In the genomic region with DNA sequence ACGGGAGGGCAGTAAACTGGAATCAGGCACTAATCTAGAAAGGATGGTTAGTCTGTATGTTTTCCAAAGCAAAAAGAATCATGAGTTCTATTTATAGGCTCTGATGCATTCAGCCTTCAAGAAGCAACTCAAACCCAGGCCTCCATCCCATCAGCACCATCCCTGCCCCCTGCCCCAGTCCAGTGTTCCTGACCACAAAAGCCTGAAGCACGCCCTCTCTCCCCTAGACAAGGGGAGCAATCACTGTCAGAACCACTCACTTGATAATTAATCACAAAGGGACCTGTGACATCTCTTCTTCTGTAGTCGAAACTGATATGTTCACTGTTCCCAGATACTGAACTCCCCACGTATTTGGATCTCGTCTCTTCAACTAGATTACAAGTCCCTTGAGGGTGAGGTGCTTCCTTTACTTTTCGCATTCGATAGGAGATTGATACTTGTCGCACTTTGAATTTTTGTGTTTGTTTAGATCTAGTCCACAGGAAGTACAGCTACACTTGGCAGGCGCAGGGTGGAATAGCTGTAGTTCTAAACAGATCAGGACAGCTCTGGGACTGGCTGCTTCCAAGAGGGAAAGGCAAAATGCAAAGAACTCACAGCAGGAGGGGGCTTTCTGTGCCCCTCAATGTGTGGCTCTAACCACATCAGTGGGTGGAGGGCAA, we compare ENCODE assay signal across 28 cellular contexts. TPM values are rescaled to one million over a fixed set of nuclear protein-coding genes. Genes with fewer than 3 reads are reported as not detected.
DNase-seq lines count a peak whose midpoint lies in the region; ATAC-seq and TF ChIP-seq lines count a peak whose summit lies in the region.
"Had no signal": no experiment of that assay in that cellular context is flagged by ENCODE, and none has a peak within 500 bp of the region (broad histone marks: within the 10 kb centered on the region; RNA-seq: fewer than 3 reads in every experiment).

No MANE protein-coding gene starts in this region.

- no peaks in the 10 kb centered on the region for H3K9me3 ChIP-seq in A673 (ENCODE audit: low read depth, low read length, poor library complexity, severe bottlenecking)
- no peaks in the 10 kb centered on the region for H3K9me3 ChIP-seq in ectodermal cell (ENCODE audit: control insufficient read depth, low read length)
- H3K9me3 ChIP-seq: colonic mucosa, MG63, pancreas, Peyer's patch, testis, vagina had no signal

- no peaks in the 10 kb centered on the region for H3K9me3 Mint-ChIP-seq in GM23338
- H3K9me3 Mint-ChIP-seq in activated CD4-positive, alpha-beta memory T cell treated with anti-CD3 and anti-CD28 coated beads for 36 hours, result no peaks in the 10 kb centered on the region
- H3K9me3 Mint-ChIP-seq: activated CD4-positive, alpha-beta T cell treated with anti-CD3 and anti-CD28 coated beads, Interleukin-2, amount 10 ng/mL, durations not matched to agents 24 days and 14 days; activated naive CD4-positive, alpha-beta T cell treated with anti-CD3 and anti-CD28 coated beads, Interleukin-2, amount 10 ng/mL, durations not matched to agents 7 days and 5 days; activated T-cell treated with anti-CD3 and anti-CD28 coated beads, Interleukin-2, amount 50 U/mL, for 72 hours; CD4-positive, CD25-positive, alpha-beta regulatory T cell; effector memory CD8-positive, alpha-beta T cell; naive B cell had no signal

- peaks cover 11% of the 10 kb centered on the region for H3K27me3 Mint-ChIP-seq in GM23338 (ENCODE audit: insufficient read depth, low read depth, poor library complexity)
- peaks cover 7% of the 10 kb centered on the region for H3K27me3 Mint-ChIP-seq in activated CD4-positive, alpha-beta memory T cell treated with anti-CD3 and anti-CD28 coated beads for 36 hours

- no peak for TF ChIP-seq CTCF in A673 (conservative IDR thresholded peaks at IDR 0.05; ENCODE audit: low read depth, low read length)
- no peak for TF ChIP-seq CTCF in GM23338 (conservative IDR thresholded peaks at IDR 0.05; ENCODE audit: low read depth in 2 of 2)

- no peak for DNase-seq in A673 (ENCODE audit: low spot score)
- no peak for DNase-seq in GM23338 (ENCODE audit: low spot score)
- DNase-seq in myocyte (ENCODE audit: low read depth), result peak; percentile 74
- DNase-seq in activated CD4-positive, alpha-beta memory T cell treated with anti-CD3 and anti-CD28 coated beads for 36 hours, result no peak
- no peak for DNase-seq in ACHN
- DNase-seq: activated CD4-positive, alpha-beta T cell treated with anti-CD3 and anti-CD28 coated beads, Interleukin-2, amount 10 ng/mL, durations not matched to agents 24 days and 14 days; activated CD8-positive, alpha-beta memory T cell treated with anti-CD3 and anti-CD28 coated beads, Interleukin-2, amount 10 ng/mL, durations not matched to agents 7 days and 5 days; activated naive CD4-positive, alpha-beta T cell treated with anti-CD3 and anti-CD28 coated beads, Interleukin-2, amount 10 ng/mL, durations not matched to agents 7 days and 5 days; activated T-cell treated with anti-CD3 and anti-CD28 coated beads, Interleukin-2, amount 50 U/mL, for 72 hours; CD4-positive, CD25-positive, alpha-beta regulatory T cell; colonic mucosa; effector memory CD8-positive, alpha-beta T cell; mammary epithelial cell; MG63; naive B cell; NCI-H510A; NK-92 treated with Interleukin-12 subunit alpha and Interleukin-12 subunit beta, amount 100 ng/mL, for 24 hours; pancreas; Peyer's patch; stimulated activated naive CD4-positive, alpha-beta T cell treated with Interleukin-2 at 50 U/mL for 16 hours; testis had no signal

- CTCF ChIA-PET in A673 (lab: Charles Lee), result interaction anchor here (0.6 to 1.5 kb wide), 2 partner anchors 525 to 538 kb away, joined by 4 read pairs; a partner anchor contains a TSS
- CTCF ChIA-PET in activated CD4-positive, alpha-beta memory T cell treated with anti-CD3 and anti-CD28 coated beads for 36 hours (lab: Charles Lee), result interaction anchor here (1.7 kb wide), 1 partner anchor 601 kb away, joined by 3 read pairs; no protein-coding TSS in a partner anchor

- H3K9me2 ChIP-seq in GM23338 (ENCODE audit: insufficient read depth), result no peaks in the 10 kb centered on the region

- POLR2A ChIA-PET in A673 (lab: Charles Lee; ENCODE audit: low non-redundant PET), result interaction anchor here (0.5 kb wide), 1 partner anchor 11 kb away, joined by 4 read pairs; no protein-coding TSS in a partner anchor
- POLR2A ChIA-PET in activated CD4-positive, alpha-beta memory T cell treated with anti-CD3 and anti-CD28 coated beads for 36 hours (lab: Charles Lee), result no interaction called here

- no peaks in the 10 kb centered on the region for H3K79me2 ChIP-seq in GM23338 (replicated peaks; ENCODE audit: insufficient read depth)

- H4K20me1 ChIP-seq in GM23338 (replicated peaks; ENCODE audit: insufficient read depth), result no peaks in the 10 kb centered on the region

- H3K4me1 ChIP-seq in A673 (ENCODE audit: insufficient read depth, low read length, poor library complexity, severe bottlenecking), result peaks cover 48% of the 10 kb centered on the region
- peaks cover 22% of the 10 kb centered on the region for H3K4me1 ChIP-seq in GM23338 (ENCODE audit: insufficient read depth)
- H3K4me1 ChIP-seq in ectodermal cell (ENCODE audit: control insufficient read depth, insufficient read depth, low read length), result peaks cover 16% of the 10 kb centered on the region
- H3K4me1 ChIP-seq: colonic mucosa, pancreas had no signal

- in situ Hi-C loops in ACHN (cut with HindIII; ENCODE audit: low pct_ligation_motif_present, low pct_unique_long_range_greater_than_20kb, low sequenced_read_pairs), result no loop called here

- H3K4me3 ChIP-seq in A673 (ENCODE audit: low read depth, low read length, poor library complexity, severe bottlenecking) (no peak overlapping the region), GM23338 (no peak overlapping the region), ectodermal cell (ENCODE audit: insufficient read depth, low read depth, low read length) (no peak overlapping the region)
- H3K4me3 ChIP-seq: colonic mucosa, MG63, pancreas, Peyer's patch, testis, vagina had no signal

- H3K27ac ChIP-seq in A673 (ENCODE audit: low read depth, low read length, poor library complexity, severe bottlenecking) (peak overlapping the region; percentile 52), GM23338 (ENCODE audit: low read depth) (no peak overlapping the region), ectodermal cell (ENCODE audit: insufficient read depth, low read depth, low read length, poor library complexity, severe bottlenecking) (peak overlapping the region; percentile 36)
- H3K27ac ChIP-seq: colonic mucosa, pancreas, Peyer's patch, testis, vagina had no signal

- no peak overlapping the region; the same call in 2 of the 3 replicates for H3K4me3 Mint-ChIP-seq in GM23338
- H3K4me3 Mint-ChIP-seq in activated CD4-positive, alpha-beta memory T cell treated with anti-CD3 and anti-CD28 coated beads for 36 hours, result no peak overlapping the region
- H3K4me3 Mint-ChIP-seq: activated CD4-positive, alpha-beta T cell treated with anti-CD3 and anti-CD28 coated beads, Interleukin-2, amount 10 ng/mL, durations not matched to agents 24 days and 14 days; activated CD8-positive, alpha-beta memory T cell treated with anti-CD3 and anti-CD28 coated beads, Interleukin-2, amount 10 ng/mL, durations not matched to agents 7 days and 5 days; activated naive CD4-positive, alpha-beta T cell treated with anti-CD3 and anti-CD28 coated beads, Interleukin-2, amount 10 ng/mL, durations not matched to agents 7 days and 5 days; activated T-cell treated with anti-CD3 and anti-CD28 coated beads, Interleukin-2, amount 50 U/mL, for 72 hours; CD4-positive, CD25-positive, alpha-beta regulatory T cell; effector memory CD8-positive, alpha-beta T cell; naive B cell had no signal

- H3K27me3 ChIP-seq in A673 (replicated peaks; ENCODE audit: insufficient read depth, low read depth, low read length, poor library complexity) (no peaks in the 10 kb centered on the region), GM23338 (ENCODE audit: insufficient read depth) (peaks cover 12% of the 10 kb centered on the region; the same call in 1 of the 2 replicates), ectodermal cell (ENCODE audit: control insufficient read depth, insufficient read depth, low read length, poor library complexity, severe bottlenecking) (peaks cover 12% of the 10 kb centered on the region)
- H3K27me3 ChIP-seq: colonic mucosa, pancreas, Peyer's patch, testis, vagina had no signal

- 90 to 91% methylated on average over 9 of the region's 9 CpGs for WGBS in ectodermal cell, 2 experiments

- H3F3A ChIP-seq in GM23338 (replicated peaks; ENCODE audit: low read depth), result no peaks in the 10 kb centered on the region

- ATAC-seq in GM23338 (no peak), HG02870 (IDR thresholded peaks at IDR 0.05; ENCODE audit: unreplicated experiment) (no peak), GM18861 (IDR thresholded peaks at IDR 0.05; ENCODE audit: unreplicated experiment) (no peak)
- ATAC-seq: activated CD8-positive, alpha-beta memory T cell treated with anti-CD3 and anti-CD28 coated beads, Interleukin-2, amount 10 ng/mL, durations not matched to agents 7 days and 5 days; activated T-cell treated with anti-CD3 and anti-CD28 coated beads, Interleukin-2, amount 50 U/mL, for 72 hours; effector memory CD8-positive, alpha-beta T cell had no signal

- BruUV-seq in A673 (replicated peaks; lab: Mats Ljungman, UMichigan), result no TSS peak

- no peaks in the 10 kb centered on the region for H3K36me3 ChIP-seq in A673 (ENCODE audit: insufficient read depth, low read length, poor library complexity, severe bottlenecking)
- H3K36me3 ChIP-seq in GM23338 (ENCODE audit: insufficient read depth), result no peaks in the 10 kb centered on the region
- no peaks in the 10 kb centered on the region for H3K36me3 ChIP-seq in ectodermal cell (ENCODE audit: control insufficient read depth, insufficient read depth, low read length)
- H3K36me3 ChIP-seq: colonic mucosa, MG63, pancreas, Peyer's patch, vagina had no signal

- intact Hi-C loops in A673 (cut with micrococcal nuclease; ENCODE audit: unreplicated experiment), result no loop called here
- intact Hi-C loops in activated CD4-positive, alpha-beta memory T cell treated with anti-CD3 and anti-CD28 coated beads for 36 hours (cut with micrococcal nuclease), result loop anchor here (2.0 kb wide), 1 partner anchor 651 kb away; no protein-coding TSS in a partner anchor

- H2AFZ ChIP-seq in GM23338, result peak overlapping the region; percentile 3; the same call in 1 of the 2 replicates

- H3K4me2 ChIP-seq in GM23338, result peak overlapping the region; percentile 45; the same call in 1 of the 2 replicates

- H3K27ac Mint-ChIP-seq in GM23338, result no peak overlapping the region
- no peak overlapping the region for H3K27ac Mint-ChIP-seq in activated CD4-positive, alpha-beta memory T cell treated with anti-CD3 and anti-CD28 coated beads for 36 hours
- H3K27ac Mint-ChIP-seq: activated CD4-positive, alpha-beta T cell treated with anti-CD3 and anti-CD28 coated beads, Interleukin-2, amount 10 ng/mL, durations not matched to agents 24 days and 14 days; activated CD8-positive, alpha-beta memory T cell treated with anti-CD3 and anti-CD28 coated beads, Interleukin-2, amount 10 ng/mL, durations not matched to agents 7 days and 5 days; activated naive CD4-positive, alpha-beta T cell treated with anti-CD3 and anti-CD28 coated beads, Interleukin-2, amount 10 ng/mL, durations not matched to agents 7 days and 5 days; activated T-cell treated with anti-CD3 and anti-CD28 coated beads, Interleukin-2, amount 50 U/mL, for 72 hours; CD4-positive, CD25-positive, alpha-beta regulatory T cell; effector memory CD8-positive, alpha-beta T cell had no signal

- no peaks in the 10 kb centered on the region for H3K36me3 Mint-ChIP-seq in GM23338 (ENCODE audit: low read depth)
- no peaks in the 10 kb centered on the region for H3K36me3 Mint-ChIP-seq in activated CD4-positive, alpha-beta memory T cell treated with anti-CD3 and anti-CD28 coated beads for 36 hours
- H3K36me3 Mint-ChIP-seq: activated CD8-positive, alpha-beta memory T cell treated with anti-CD3 and anti-CD28 coated beads, Interleukin-2, amount 10 ng/mL, durations not matched to agents 7 days and 5 days; activated naive CD4-positive, alpha-beta T cell treated with anti-CD3 and anti-CD28 coated beads, Interleukin-2, amount 10 ng/mL, durations not matched to agents 7 days and 5 days; CD4-positive, CD25-positive, alpha-beta regulatory T cell; naive B cell had no signal

- H3K4me1 Mint-ChIP-seq in GM23338, result peaks cover 10% of the 10 kb centered on the region
- no peaks in the 10 kb centered on the region for H3K4me1 Mint-ChIP-seq in activated CD4-positive, alpha-beta memory T cell treated with anti-CD3 and anti-CD28 coated beads for 36 hours (ENCODE audit: low read depth)
- H3K4me1 Mint-ChIP-seq: activated CD4-positive, alpha-beta T cell treated with anti-CD3 and anti-CD28 coated beads, Interleukin-2, amount 10 ng/mL, durations not matched to agents 24 days and 14 days; activated CD8-positive, alpha-beta memory T cell treated with anti-CD3 and anti-CD28 coated beads, Interleukin-2, amount 10 ng/mL, durations not matched to agents 7 days and 5 days; naive B cell had no signal

RNA-seq across cellular contexts. Expression of a gene that starts 36.4 kb away (rescaled TPM):
- total RNA-seq in A673 (2021) (not detected in 2 replicates), myocyte (not detected in 2 replicates)
- total RNA-seq in GM23338 (2014; rRNA removed; shearing (Covaris generic)), result not detected in 2 replicates
- not detected in 2 replicates for polyA plus RNA-seq in GM23338 (2016; fragmentation: Nextera tagmentation; extraction: Ambion mirVana)
- polyA plus RNA-seq in ectodermal cell (2013, experiment 1 of 4), result not detected
- polyA plus RNA-seq in ectodermal cell (2013, experiment 2 of 4), result not detected
- polyA plus RNA-seq in ectodermal cell (2013, experiment 3 of 4), result not detected
- not detected for polyA plus RNA-seq in ectodermal cell (2013, experiment 4 of 4)
- not detected for polyA plus RNA-seq in myocyte (2012)
- not detected for total RNA-seq in activated CD4-positive, alpha-beta memory T cell treated with anti-CD3 and anti-CD28 coated beads for 36 hours
- total RNA-seq: activated CD4-positive, alpha-beta T cell treated with anti-CD3 and anti-CD28 coated beads, Interleukin-2, amount 10 ng/mL, durations not matched to agents 24 days and 14 days; activated CD8-positive, alpha-beta memory T cell treated with anti-CD3 and anti-CD28 coated beads, Interleukin-2, amount 10 ng/mL, durations not matched to agents 7 days and 5 days; activated T-cell treated with anti-CD3 and anti-CD28 coated beads, Interleukin-2, amount 50 U/mL, for 72 hours; bronchial epithelial cell; CD4-positive, CD25-positive, alpha-beta regulatory T cell; colonic mucosa; mammary epithelial cell; pancreas; Peyer's patch; T-helper 2 cell treated with Interferon-gamma antibody and Interleukin-4, amounts not matched to agents 100 ng/mL and 5 ng/mL, for 36 hours; vagina had no signal
- polyA plus RNA-seq: CD4-positive, CD25-positive, alpha-beta regulatory T cell; keratinocyte; mammary epithelial cell; pancreas had no signal
